23 cellular contexts compared by ENCODE assay signal in genomic region chr12:71683633-71684032, GRCh38. TPM values are rescaled to one million over a fixed set of nuclear protein-coding genes. Genes with fewer than 3 reads are reported as not detected.
DNase-seq lines count a peak whose midpoint lies in the region; TF ChIP-seq lines count a peak whose summit lies in the region.
"Had no signal": no experiment of that assay in that cellular context is flagged by ENCODE, and none has a peak within 500 bp of the region (broad histone marks: within the 10 kb centered on the region; RNA-seq: fewer than 3 reads in every experiment).

No MANE protein-coding gene starts in this region.

- H3K27me3 Mint-ChIP-seq in MCF 10A (ENCODE audit: insufficient read depth, unreplicated experiment) = no peaks in the 10 kb centered on the region

- no TSS peak for BruUV-seq in MCF 10A (replicated peaks; lab: Mats Ljungman, UMichigan)

- H3K36me3 Mint-ChIP-seq in MCF 10A (ENCODE audit: insufficient read depth, unreplicated experiment) = no peaks in the 10 kb centered on the region
- H3K36me3 Mint-ChIP-seq: CD14-positive monocyte had no signal

- no peak overlapping the region for H3K4me2 ChIP-seq in trophoblast cell (ENCODE audit: low read length)
- H3K4me2 ChIP-seq: GM23338 had no signal

- H3K27me3 ChIP-seq in breast epithelium = no peaks in the 10 kb centered on the region
- no peaks in the 10 kb centered on the region for H3K27me3 ChIP-seq in trophoblast cell (ENCODE audit: insufficient read depth, low read length)

- TF ChIP-seq POLR2A in breast epithelium (IDR thresholded peaks at IDR 0.05) = no peak

- H4K8ac ChIP-seq in trophoblast cell (ENCODE audit: low read depth, low read length) = no peak overlapping the region

- TF ChIP-seq CTCF in breast epithelium (IDR thresholded peaks at IDR 0.05) (no peak), MCF 10A (IDR thresholded peaks at IDR 0.05; ENCODE audit: unreplicated experiment) (no peak), fibroblast of the aortic adventitia (IDR thresholded peaks at IDR 0.05; ENCODE audit: insufficient read depth, low read length) (no peak)

- H3K14ac ChIP-seq in trophoblast cell (ENCODE audit: low read length) = no peak overlapping the region

- peaks cover 6% of the 10 kb centered on the region for H3K79me1 ChIP-seq in trophoblast cell (ENCODE audit: low read length)

- H2BK5ac ChIP-seq in trophoblast cell (ENCODE audit: low read depth, low read length, poor library complexity) = no peak overlapping the region

- H3K18ac ChIP-seq in trophoblast cell (ENCODE audit: low read length) = no peak overlapping the region

- H4K12ac ChIP-seq in trophoblast cell (ENCODE audit: low read depth, low read length) = no peak overlapping the region

- no peak overlapping the region for H3K4me3 Mint-ChIP-seq in MCF 10A (ENCODE audit: unreplicated experiment)
- H3K4me3 Mint-ChIP-seq: GM23338 had no signal

- WGBS in trophoblast cell (ENCODE audit: extremely low coverage, insufficient coverage, insufficient read length) = no CpG with 5 or more reads among the region's 5 CpGs

- H3K4me1 ChIP-seq in breast epithelium (no peaks in the 10 kb centered on the region), trophoblast cell (ENCODE audit: control insufficient read depth in 1 of 2, insufficient read depth in 2 of 2, low read length in 2 of 2) (peaks cover 0 to 4% of the 10 kb centered on the region in 2 experiments)

- no peak overlapping the region for H3K27ac Mint-ChIP-seq in MCF 10A (ENCODE audit: low read depth, unreplicated experiment)
- H3K27ac Mint-ChIP-seq: CD14-positive monocyte, GM23338 had no signal

- H2BK120ac ChIP-seq in trophoblast cell (ENCODE audit: insufficient read depth, low read length, poor library complexity) = no peak overlapping the region

- no peak overlapping the region for H3K9ac ChIP-seq in trophoblast cell (ENCODE audit: low read length)

- no peak overlapping the region for H2BK12ac ChIP-seq in trophoblast cell (ENCODE audit: low read length)

- peaks cover 10% of the 10 kb centered on the region for H3K4me1 Mint-ChIP-seq in MCF 10A (ENCODE audit: insufficient read depth, unreplicated experiment)

- H3K23ac ChIP-seq in trophoblast cell (ENCODE audit: low read length) = no peak overlapping the region

- H3K4ac ChIP-seq in trophoblast cell (ENCODE audit: low read depth, low read length) = no peak overlapping the region

- CTCF ChIA-PET in MCF 10A (lab: Yijun Ruan, JAX) = interaction anchor here (6.7 kb wide), 1 partner anchor 65 kb away, joined by 226 read pairs; no protein-coding TSS in a partner anchor

- H3K4me3 ChIP-seq in breast epithelium (peak overlapping the region in 2 of 3 donors; percentile 20 to 33), fibroblast of the aortic adventitia (ENCODE audit: low read depth, low read length) (no peak overlapping the region), trophoblast cell (ENCODE audit: low read depth, low read length) (no peak overlapping the region)
- H3K4me3 ChIP-seq: GM23338 had no signal

- no peak overlapping the region for H4K91ac ChIP-seq in trophoblast cell (ENCODE audit: low read depth, low read length)

- H3K9me3 Mint-ChIP-seq in MCF 10A (ENCODE audit: unreplicated experiment) = no peaks in the 10 kb centered on the region
- H3K9me3 Mint-ChIP-seq: GM23338 had no signal

- no peak overlapping the region for H2AFZ ChIP-seq in trophoblast cell (ENCODE audit: insufficient read depth, low read length, poor library complexity)
- H2AFZ ChIP-seq: GM23338 had no signal

- H3K27ac ChIP-seq in breast epithelium = no peak overlapping the region
- no peak overlapping the region for H3K27ac ChIP-seq in trophoblast cell (ENCODE audit: low read depth, low read length)
- H3K27ac ChIP-seq: HL-60 had no signal

- intact Hi-C loops in breast epithelium (cut with DNase I; ENCODE audit: low total_unique reads) (no loop called here), MCF 10A (cut with micrococcal nuclease) (no loop called here)

- no peak for DNase-seq in breast epithelium (ENCODE audit: low spot score in 2 of 2)
- DNase-seq in MCF 10A (ENCODE audit: unreplicated experiment) = no peak
- DNase-seq in NCI-H460 (ENCODE audit: extremely low read depth, low read depth) = peak; percentile 69
- DNase-seq in fibroblast of the aortic adventitia (ENCODE audit: low read depth) = peak; percentile 51
- peak; percentile 51 to 87 for DNase-seq in trophoblast cell
- DNase-seq in GM19238 (ENCODE audit: insufficient read length, low spot score) = no peak
- DNase-seq in ureter (ENCODE audit: low spot score) = no peak
- no peak for DNase-seq in stimulated activated CD8-positive, alpha-beta memory T cell treated with anti-CD3 and anti-CD28 coated beads, Interleukin-4, amount 100 ng/mL, for 48 hours
- DNase-seq: COR-L47, DMS 273 treated with DMSO at 0.1 percent for 48 hours, DMS79 treated with DMSO at 0.1 percent for 48 hours, HCEC 1CT, MV-4-11, NCI-H1105 treated with DMSO at 0.1 percent for 48 hours, NCI-H1694, NCI-H2081, NCI-H2171 treated with DMSO at 0.1 percent for 48 hours, NCI-H446, NCI-H526 treated with DMSO at 0.1 percent for 48 hours, SHP77 had no signal

- H3K9me3 ChIP-seq in breast epithelium (no peaks in the 10 kb centered on the region), trophoblast cell (ENCODE audit: insufficient read depth, low read depth, low read length) (no peaks in the 10 kb centered on the region)

- POLR2A ChIA-PET in MCF 10A (lab: Yijun Ruan, JAX) = interaction anchor here (0.6 to 7.9 kb wide), 3 partner anchors 19 to 70 kb away, joined by 3 to 248 read pairs (median 141); partner anchors contain the start of genes THAP2 and ZFC3H1

- H3K79me2 ChIP-seq in trophoblast cell (ENCODE audit: control insufficient read depth, insufficient read depth, low read length, poor library complexity) = peaks cover 3% of the 10 kb centered on the region

- H3K36me3 ChIP-seq in breast epithelium (no peaks in the 10 kb centered on the region), trophoblast cell (ENCODE audit: control insufficient read depth in 1 of 2, insufficient read depth in 2 of 2, low read length in 2 of 2) (no peaks in the 10 kb centered on the region)

- H2AK5ac ChIP-seq in trophoblast cell (ENCODE audit: low read length) = no peak overlapping the region

RNA-seq across cellular contexts. Expression of gene TMEM19, which starts 2.2 kb away (rescaled TPM):
- total RNA-seq in breast epithelium = 10 to 100 TPM; 13.0 to 29.0 (median 13.4) TPM
- 7.2 and 7.3 TPM in 2 replicates for total RNA-seq in MCF 10A (2022)
- total RNA-seq in NCI-H460 (2014; rRNA removed; shearing (Covaris generic)) = 45.1 and 46.9 TPM in 2 replicates
- polyA plus RNA-seq in NCI-H460 (2014; cell fraction: nucleus; rRNA removed) = 21.3 and 52.0 TPM in 2 replicates
- 24.8 and 36.8 TPM in 2 replicates for total RNA-seq in fibroblast of the aortic adventitia (ENCODE audit: low replicate concordance)
- 10.4 and 11.0 TPM in 2 replicates for polyA plus RNA-seq in trophoblast cell (2013)
- 39.3 TPM for total RNA-seq in ureter

RNA-seq across cellular contexts. Expression of gene THAP2, which starts 19.5 kb away (rescaled TPM):
- total RNA-seq in breast epithelium (1 to 10 TPM; 2.6 to 8.2 (median 2.6) TPM), MCF 10A (2022) (12.6 and 13.0 TPM in 2 replicates), fibroblast of the aortic adventitia (ENCODE audit: low replicate concordance) (3.8 and 4.9 TPM in 2 replicates), ureter (5.5 TPM)
- total RNA-seq in NCI-H460 (2014; rRNA removed; shearing (Covaris generic)) = 9.7 and 11.8 TPM in 2 replicates
- polyA plus RNA-seq in NCI-H460 (2014; cell fraction: nucleus; rRNA removed) = 1.9 and 11.2 TPM in 2 replicates
- polyA plus RNA-seq in trophoblast cell (2013) = 5.2 and 5.3 TPM in 2 replicates

RNA-seq across cellular contexts. Expression of gene ZFC3H1, which starts 20.0 kb away (rescaled TPM):
- total RNA-seq in breast epithelium = 10 to 100 TPM; 79.2 to 92.9 (median 88.5) TPM
- total RNA-seq in MCF 10A (2022) = 55.3 and 55.8 TPM in 2 replicates
- total RNA-seq in NCI-H460 (2014; rRNA removed; shearing (Covaris generic)) = 25.9 and 38.4 TPM in 2 replicates
- 54.6 and 81.8 TPM in 2 replicates for polyA plus RNA-seq in NCI-H460 (2014; cell fraction: nucleus; rRNA removed)
- total RNA-seq in fibroblast of the aortic adventitia (ENCODE audit: low replicate concordance) = 54.1 and 68.1 TPM in 2 replicates
- 25.3 and 25.9 TPM in 2 replicates for polyA plus RNA-seq in trophoblast cell (2013)
- total RNA-seq in ureter = 72.1 TPM

Comparison
In these comparisons a context has a peak if more than half of its experiments do, and no peak if none do; other contexts are left out.
1. DNase-seq: peak in NCI-H460 (single experiment), fibroblast of the aortic adventitia (single experiment) and trophoblast cell (2 of 2); none in breast epithelium (0 of 2), MCF 10A (single experiment), GM19238 (single experiment), ureter (single experiment) and stimulated activated CD8-positive, alpha-beta memory T cell treated with anti-CD3 and anti-CD28 coated beads, Interleukin-4, amount 100 ng/mL, for 48 hours (single experiment).
2. H3K4me3 ChIP-seq: peak in breast epithelium (2 of 3); none in fibroblast of the aortic adventitia (single experiment) and trophoblast cell (single experiment).